ENCODE assay signal across 8 cellular contexts in the genomic region with DNA sequence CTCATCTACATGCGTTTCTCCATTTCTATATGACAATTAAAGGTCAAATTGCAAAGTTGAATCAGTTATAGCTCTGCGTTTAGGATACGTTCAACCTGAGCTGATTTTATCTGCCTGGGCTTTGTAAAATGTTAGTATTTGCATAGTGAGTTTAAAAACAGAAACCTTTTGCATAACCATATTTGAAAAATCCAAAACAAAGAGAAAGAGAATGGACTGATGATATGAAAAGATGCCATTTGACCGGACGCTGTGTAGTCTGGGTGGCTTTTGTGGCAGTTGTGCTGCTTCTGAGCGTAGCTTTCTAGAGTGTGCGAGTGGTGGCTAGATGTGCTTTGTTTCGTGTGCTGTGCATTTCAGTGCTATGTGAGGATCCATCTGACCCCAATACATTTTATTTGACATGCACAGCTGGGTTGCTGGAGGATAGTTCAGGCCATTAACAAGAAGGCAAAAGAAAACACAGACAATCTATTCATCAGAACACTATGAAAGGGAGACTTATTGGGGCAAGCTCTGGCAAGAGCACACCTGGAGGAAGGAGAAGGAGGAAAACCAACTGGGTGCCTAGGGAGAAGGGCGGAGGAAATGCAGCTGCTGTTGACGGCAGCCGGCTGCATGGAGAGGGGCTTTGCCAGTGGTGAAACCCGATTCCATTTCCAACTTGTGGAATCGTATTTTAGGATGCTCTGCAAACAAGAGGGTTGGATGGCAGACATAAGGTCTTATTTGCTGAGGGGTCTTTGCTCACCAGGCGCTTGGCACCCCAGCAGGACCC.
DNase-seq lines count a peak whose midpoint lies in the region; ATAC-seq and TF ChIP-seq lines count a peak whose summit lies in the region.
"Had no signal": no experiment of that assay in that cellular context is flagged by ENCODE, and none has a peak within 500 bp of the region (broad histone marks: within the 10 kb centered on the region; RNA-seq: fewer than 3 reads in every experiment).

No MANE protein-coding gene starts in this region.

- peak; percentile 13 for ATAC-seq in activated CD8-positive, alpha-beta memory T cell treated with anti-CD3 and anti-CD28 coated beads, Interleukin-2, amount 10 ng/mL, durations not matched to agents 7 days and 5 days
- ATAC-seq in sciatic nerve (no peak), HG03354 (IDR thresholded peaks at IDR 0.05; ENCODE audit: poor library complexity, severe bottlenecking, unreplicated experiment) (no peak)

- no peaks in the 10 kb centered on the region for H3K36me3 Mint-ChIP-seq in IgD-negative memory B cell
- peaks cover 2% of the 10 kb centered on the region for H3K36me3 Mint-ChIP-seq in activated CD8-positive, alpha-beta memory T cell treated with anti-CD3 and anti-CD28 coated beads, Interleukin-2, amount 10 ng/mL, durations not matched to agents 7 days and 5 days
- H3K36me3 Mint-ChIP-seq in nephron (ENCODE audit: low read depth) = no peaks in the 10 kb centered on the region

- intact Hi-C loops in sciatic nerve (cut with DNase I) = no loop called here

- H3K36me3 ChIP-seq in GM06990 (ENCODE audit: control insufficient read depth, insufficient read depth, low read length) = no peaks in the 10 kb centered on the region
- H3K36me3 ChIP-seq: suprapubic skin had no signal

- H3K27me3 ChIP-seq in GM06990 (replicated peaks; ENCODE audit: control insufficient read depth, insufficient read depth, low read length) = no peaks in the 10 kb centered on the region

- TF ChIP-seq CTCF in GM06990 (IDR thresholded peaks at IDR 0.05; ENCODE audit: insufficient read depth, low read length, poor library complexity, severe bottlenecking) (no peak), nephron (IDR thresholded peaks at IDR 0.05; ENCODE audit: unreplicated experiment in 3 of 3) (no peak)

- H3K9me3 Mint-ChIP-seq in IgD-negative memory B cell = no peaks in the 10 kb centered on the region
- no peaks in the 10 kb centered on the region for H3K9me3 Mint-ChIP-seq in activated CD8-positive, alpha-beta memory T cell treated with anti-CD3 and anti-CD28 coated beads, Interleukin-2, amount 10 ng/mL, durations not matched to agents 7 days and 5 days (ENCODE audit: low read depth)
- H3K9me3 Mint-ChIP-seq in nephron = no peaks in the 10 kb centered on the region

- peak overlapping the region; percentile 3 to 60 (median 40) for H3K27ac Mint-ChIP-seq in IgD-negative memory B cell
- H3K27ac Mint-ChIP-seq in activated CD8-positive, alpha-beta memory T cell treated with anti-CD3 and anti-CD28 coated beads, Interleukin-2, amount 10 ng/mL, durations not matched to agents 7 days and 5 days = peak overlapping the region; percentile 80
- H3K27ac Mint-ChIP-seq in nephron = peak overlapping the region in 2 of 3 experiments; percentile 11 to 67

- H3K4me3 Mint-ChIP-seq in IgD-negative memory B cell = peak overlapping the region; percentile 2 to 81 (median 68)
- H3K4me3 Mint-ChIP-seq in activated CD8-positive, alpha-beta memory T cell treated with anti-CD3 and anti-CD28 coated beads, Interleukin-2, amount 10 ng/mL, durations not matched to agents 7 days and 5 days = peak overlapping the region; percentile 55
- H3K4me3 Mint-ChIP-seq in nephron = peak overlapping the region in 1 of 3 experiments; percentile 5

- DNase-seq in GM06990 (ENCODE audit: extremely low read depth, insufficient read length) (no peak), sciatic nerve (ENCODE audit: low spot score) (no peak), NCI-H187 (lab: John Stamatoyannopoulos, UW) (no peak)
- peak; percentile 44 for DNase-seq in activated CD8-positive, alpha-beta memory T cell treated with anti-CD3 and anti-CD28 coated beads, Interleukin-2, amount 10 ng/mL, durations not matched to agents 7 days and 5 days

- H3K27me3 Mint-ChIP-seq in IgD-negative memory B cell (peaks cover 26% of the 10 kb centered on the region), nephron (ENCODE audit: low read depth) (peaks cover 12% of the 10 kb centered on the region)
- peaks cover 45% of the 10 kb centered on the region for H3K27me3 Mint-ChIP-seq in activated CD8-positive, alpha-beta memory T cell treated with anti-CD3 and anti-CD28 coated beads, Interleukin-2, amount 10 ng/mL, durations not matched to agents 7 days and 5 days

- CTCF ChIA-PET in activated CD8-positive, alpha-beta memory T cell treated with anti-CD3 and anti-CD28 coated beads, Interleukin-2, amount 10 ng/mL, durations not matched to agents 7 days and 5 days (lab: Charles Lee) = interaction anchor here (0.7 to 4.9 kb wide), 11 partner anchors 9 to 262 kb away, joined by 3 to 32 read pairs (median 4); a partner anchor contains a TSS

- peak overlapping the region; percentile 35 for H3K4me3 ChIP-seq in GM06990 (replicated peaks; ENCODE audit: low read depth, low read length)
- H3K4me3 ChIP-seq: suprapubic skin had no signal

- H3K4me1 Mint-ChIP-seq in IgD-negative memory B cell = peaks cover 19 to 31% (median 27%) of the 10 kb centered on the region in 3 donors
- peaks cover 63% of the 10 kb centered on the region for H3K4me1 Mint-ChIP-seq in activated CD8-positive, alpha-beta memory T cell treated with anti-CD3 and anti-CD28 coated beads, Interleukin-2, amount 10 ng/mL, durations not matched to agents 7 days and 5 days
- H3K4me1 Mint-ChIP-seq in nephron = peaks cover 18% of the 10 kb centered on the region
